7 cellular contexts compared by ENCODE assay signal in genomic region chr10:50614444-50615137, GRCh38. TPM values are rescaled to one million over a fixed set of nuclear protein-coding genes. Genes with fewer than 3 reads are reported as not detected.
A peak's percentile ranks its signal among the peaks of the same experiment; 100 is the strongest.
DNase-seq lines count a peak whose midpoint lies in the region; ATAC-seq, FAIRE-seq and TF ChIP-seq lines count a peak whose summit lies in the region.

No MANE protein-coding gene starts in this region.

- no peaks in the 10 kb centered on the region for H3K27me3 ChIP-seq in RWPE2 (ENCODE audit: insufficient read depth, poor library complexity, severe bottlenecking)
- H3K27me3 ChIP-seq in gastroesophageal sphincter, result no peaks in the 10 kb centered on the region
- no peaks in the 10 kb centered on the region for H3K27me3 ChIP-seq in small intestine (ENCODE audit: control insufficient read depth in 2 of 2, insufficient read depth in 2 of 2, low read length in 2 of 2)

- no peak overlapping the region for H3K4me3 Mint-ChIP-seq in HFFc6

- H3K9me3 ChIP-seq in RWPE2 (ENCODE audit: severe bottlenecking) (no peaks in the 10 kb centered on the region), gastroesophageal sphincter (no peaks in the 10 kb centered on the region), small intestine (ENCODE audit: control insufficient read depth, low read depth) (no peaks in the 10 kb centered on the region)

- peaks cover 4% of the 10 kb centered on the region for H3K27me3 Mint-ChIP-seq in HFFc6 (ENCODE audit: insufficient read depth)

- peak; percentile 28 for DNase-seq in GM13977 (ENCODE audit: low spot score)
- no peak for DNase-seq in HFFc6
- no peak for DNase-seq in RWPE2 (ENCODE audit: low spot score)
- peak; percentile 85 for DNase-seq in left kidney (ENCODE audit: low read depth, low spot score)
- no peak for DNase-seq in mesenteric fat pad (ENCODE audit: low spot score)
- no peak for DNase-seq in small intestine

- no peaks in the 10 kb centered on the region for H3K36me3 Mint-ChIP-seq in HFFc6 (ENCODE audit: low read depth)

- no peak for TF ChIP-seq EP300 in gastroesophageal sphincter (IDR thresholded peaks at IDR 0.05)

- H3K4me3 ChIP-seq in RWPE2 (ENCODE audit: severe bottlenecking) (no peak overlapping the region), gastroesophageal sphincter (no peak overlapping the region), small intestine (ENCODE audit: low read depth in 1 of 2, low read length in 2 of 2) (no peak overlapping the region)

- no peaks in the 10 kb centered on the region for H3K9me3 Mint-ChIP-seq in HFFc6

- WGBS in gastroesophageal sphincter (ENCODE audit: low coverage in 1 of 2), 2 donors, result 78 to 79% methylated on average over 4 to 6 of the region's 7 CpGs
- 70 to 78% (median 72%) methylated on average over 7 of the region's 7 CpGs for WGBS in small intestine, 3 donors

- no peak for FAIRE-seq in small intestine (lab: Jason Lieb, UNC)

- peak; percentile 77 for ATAC-seq in RWPE2 (ENCODE audit: low read depth)
- no peak for ATAC-seq in gastroesophageal sphincter

- H3K4me1 ChIP-seq in RWPE2 (ENCODE audit: insufficient read depth, poor library complexity, severe bottlenecking) (peaks cover 7% of the 10 kb centered on the region), gastroesophageal sphincter (peaks cover 0 to 76% (median 11%) of the 10 kb centered on the region in 3 donors), small intestine (ENCODE audit: control insufficient read depth in 2 of 2, insufficient read depth in 1 of 2, low read depth in 1 of 2, low read length in 1 of 2) (no peaks in the 10 kb centered on the region)

- H3K27ac Mint-ChIP-seq in HFFc6, result no peak overlapping the region

- H3K36me3 ChIP-seq in RWPE2 (ENCODE audit: low read depth), result no peaks in the 10 kb centered on the region
- H3K36me3 ChIP-seq in gastroesophageal sphincter, result no peaks in the 10 kb centered on the region
- no peaks in the 10 kb centered on the region for H3K36me3 ChIP-seq in small intestine (ENCODE audit: control insufficient read depth in 2 of 2, insufficient read depth in 2 of 2, low read length in 2 of 2)

- TF ChIP-seq POLR2A in gastroesophageal sphincter (IDR thresholded peaks at IDR 0.05), result no peak

- no peaks in the 10 kb centered on the region for H3K4me1 Mint-ChIP-seq in HFFc6 (ENCODE audit: low read depth)

- TF ChIP-seq CTCF in GM13977 (IDR thresholded peaks at IDR 0.05; ENCODE audit: extremely low read depth, insufficient read depth, missing control alignments) (peak; percentile 41), HFFc6 (IDR thresholded peaks at IDR 0.05) (peak; percentile 53), RWPE2 (IDR thresholded peaks at IDR 0.05; ENCODE audit: poor library complexity, severe bottlenecking) (peak; percentile 37), gastroesophageal sphincter (IDR thresholded peaks at IDR 0.05) (no peak)

- in situ Hi-C loops in GM13977 (cut with MboI; ENCODE audit: low pct_unique_long_range_greater_than_20kb, low sequenced_read_pairs, unreplicated experiment), result no loop called here

- H3K27ac ChIP-seq in RWPE2 (ENCODE audit: poor library complexity, severe bottlenecking) (no peak overlapping the region), gastroesophageal sphincter (no peak overlapping the region), small intestine (ENCODE audit: low read depth in 1 of 2, low read length in 1 of 2) (no peak overlapping the region)

RNA-seq across cellular contexts. Expression of gene SGMS1, which starts 9.2 kb away (rescaled TPM):
- 10 to 100 TPM; 19.6 to 27.5 (median 24.6) TPM for total RNA-seq in HFFc6 (2021; fragmentation: NEBNext Ultra II Directional; extraction: Animal tissue kit (Norgen Biotek cat#: 25700))
- 100 to 1,000 TPM in 1 of 4 donors, 10 to 100 TPM in 3; 57.7 to 116 (median 66.1) TPM for total RNA-seq in gastroesophageal sphincter
- 37.2 TPM for total RNA-seq in mesenteric fat pad
- polyA plus RNA-seq in small intestine, result 10 to 100 TPM in 2 of 3 donors, 1 to 10 TPM in 1; 7.6 to 12.3 (median 10.5) TPM

Comparison
In these comparisons a context has a peak if more than half of its experiments do, and no peak if none do; other contexts are left out.
1. DNase-seq: peak in GM13977 (single experiment) and left kidney (single experiment); none in HFFc6 (single experiment), RWPE2 (single experiment), mesenteric fat pad (single experiment) and small intestine (single experiment).
2. CTCF ChIP-seq: peak in GM13977 (single experiment), HFFc6 (single experiment) and RWPE2 (single experiment); none in gastroesophageal sphincter (0 of 4).